ENCODE assay signal across 1 cellular context in the genomic region with DNA sequence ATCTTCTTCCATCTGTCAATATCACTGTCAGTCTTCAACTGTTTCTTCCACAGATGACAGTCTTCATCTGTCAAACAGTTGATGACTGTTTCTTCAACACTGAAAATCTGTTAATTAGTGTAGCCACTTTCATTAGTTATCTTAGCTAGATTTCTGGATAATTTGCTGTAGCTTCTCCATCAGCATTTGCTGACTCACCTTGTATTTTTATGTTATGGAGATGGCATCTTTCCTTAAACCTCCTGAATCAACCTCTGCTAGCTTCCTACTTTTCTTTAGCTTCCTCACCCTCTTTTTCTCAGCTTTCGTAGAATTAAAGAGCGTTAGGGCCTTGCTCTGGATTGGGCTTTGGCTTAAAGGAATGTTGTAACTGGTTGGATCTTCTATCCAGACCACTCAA.
TF ChIP-seq lines count a peak whose summit lies in the region.

No MANE protein-coding gene starts in this region.

TF ChIP-seq in WTC11, 78 proteins besides CTCF, POLR2A, EP300 and RAD21 (continued from another document):
- TF ChIP-seq, protein P1, sequence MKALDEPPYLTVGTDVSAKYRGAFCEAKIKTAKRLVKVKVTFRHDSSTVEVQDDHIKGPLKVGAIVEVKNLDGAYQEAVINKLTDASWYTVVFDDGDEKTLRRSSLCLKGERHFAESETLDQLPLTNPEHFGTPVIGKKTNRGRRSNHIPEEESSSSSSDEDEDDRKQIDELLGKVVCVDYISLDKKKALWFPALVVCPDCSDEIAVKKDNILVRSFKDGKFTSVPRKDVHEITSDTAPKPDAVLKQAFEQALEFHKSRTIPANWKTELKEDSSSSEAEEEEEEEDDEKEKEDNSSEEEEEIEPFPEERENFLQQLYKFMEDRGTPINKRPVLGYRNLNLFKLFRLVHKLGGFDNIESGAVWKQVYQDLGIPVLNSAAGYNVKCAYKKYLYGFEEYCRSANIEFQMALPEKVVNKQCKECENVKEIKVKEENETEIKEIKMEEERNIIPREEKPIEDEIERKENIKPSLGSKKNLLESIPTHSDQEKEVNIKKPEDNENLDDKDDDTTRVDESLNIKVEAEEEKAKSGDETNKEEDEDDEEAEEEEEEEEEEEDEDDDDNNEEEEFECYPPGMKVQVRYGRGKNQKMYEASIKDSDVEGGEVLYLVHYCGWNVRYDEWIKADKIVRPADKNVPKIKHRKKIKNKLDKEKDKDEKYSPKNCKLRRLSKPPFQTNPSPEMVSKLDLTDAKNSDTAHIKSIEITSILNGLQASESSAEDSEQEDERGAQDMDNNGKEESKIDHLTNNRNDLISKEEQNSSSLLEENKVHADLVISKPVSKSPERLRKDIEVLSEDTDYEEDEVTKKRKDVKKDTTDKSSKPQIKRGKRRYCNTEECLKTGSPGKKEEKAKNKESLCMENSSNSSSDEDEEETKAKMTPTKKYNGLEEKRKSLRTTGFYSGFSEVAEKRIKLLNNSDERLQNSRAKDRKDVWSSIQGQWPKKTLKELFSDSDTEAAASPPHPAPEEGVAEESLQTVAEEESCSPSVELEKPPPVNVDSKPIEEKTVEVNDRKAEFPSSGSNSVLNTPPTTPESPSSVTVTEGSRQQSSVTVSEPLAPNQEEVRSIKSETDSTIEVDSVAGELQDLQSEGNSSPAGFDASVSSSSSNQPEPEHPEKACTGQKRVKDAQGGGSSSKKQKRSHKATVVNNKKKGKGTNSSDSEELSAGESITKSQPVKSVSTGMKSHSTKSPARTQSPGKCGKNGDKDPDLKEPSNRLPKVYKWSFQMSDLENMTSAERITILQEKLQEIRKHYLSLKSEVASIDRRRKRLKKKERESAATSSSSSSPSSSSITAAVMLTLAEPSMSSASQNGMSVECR (CRISPR knock-in tag; IDR thresholded peaks at IDR 0.05; ENCODE audit: borderline replicate concordance), result no peak
- no peak for TF ChIP-seq ZNF423 (CRISPR knock-in tag; IDR thresholded peaks at IDR 0.05)
- TF ChIP-seq, protein P2, sequence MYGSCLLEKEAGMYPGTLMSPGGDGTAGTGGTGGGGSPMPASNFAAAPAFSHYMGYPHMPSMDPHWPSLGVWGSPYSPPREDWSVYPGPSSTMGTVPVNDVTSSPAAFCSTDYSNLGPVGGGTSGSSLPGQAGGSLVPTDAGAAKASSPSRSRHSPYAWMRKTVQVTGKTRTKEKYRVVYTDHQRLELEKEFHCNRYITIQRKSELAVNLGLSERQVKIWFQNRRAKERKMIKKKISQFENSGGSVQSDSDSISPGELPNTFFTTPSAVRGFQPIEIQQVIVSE (CRISPR knock-in tag; IDR thresholded peaks at IDR 0.05; ENCODE audit: borderline replicate concordance), result no peak
- TF ChIP-seq, protein P3, sequence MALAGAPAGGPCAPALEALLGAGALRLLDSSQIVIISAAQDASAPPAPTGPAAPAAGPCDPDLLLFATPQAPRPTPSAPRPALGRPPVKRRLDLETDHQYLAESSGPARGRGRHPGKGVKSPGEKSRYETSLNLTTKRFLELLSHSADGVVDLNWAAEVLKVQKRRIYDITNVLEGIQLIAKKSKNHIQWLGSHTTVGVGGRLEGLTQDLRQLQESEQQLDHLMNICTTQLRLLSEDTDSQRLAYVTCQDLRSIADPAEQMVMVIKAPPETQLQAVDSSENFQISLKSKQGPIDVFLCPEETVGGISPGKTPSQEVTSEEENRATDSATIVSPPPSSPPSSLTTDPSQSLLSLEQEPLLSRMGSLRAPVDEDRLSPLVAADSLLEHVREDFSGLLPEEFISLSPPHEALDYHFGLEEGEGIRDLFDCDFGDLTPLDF (CRISPR knock-in tag; IDR thresholded peaks at IDR 0.05), result no peak
- TF ChIP-seq CBFB (CRISPR knock-in tag; IDR thresholded peaks at IDR 0.05; ENCODE audit: low read depth), result no peak
- TF ChIP-seq ZNF138 (CRISPR knock-in tag; conservative IDR thresholded peaks at IDR 0.05), result no peak
